10 cellular contexts compared by ENCODE assay signal in the genomic region with DNA sequence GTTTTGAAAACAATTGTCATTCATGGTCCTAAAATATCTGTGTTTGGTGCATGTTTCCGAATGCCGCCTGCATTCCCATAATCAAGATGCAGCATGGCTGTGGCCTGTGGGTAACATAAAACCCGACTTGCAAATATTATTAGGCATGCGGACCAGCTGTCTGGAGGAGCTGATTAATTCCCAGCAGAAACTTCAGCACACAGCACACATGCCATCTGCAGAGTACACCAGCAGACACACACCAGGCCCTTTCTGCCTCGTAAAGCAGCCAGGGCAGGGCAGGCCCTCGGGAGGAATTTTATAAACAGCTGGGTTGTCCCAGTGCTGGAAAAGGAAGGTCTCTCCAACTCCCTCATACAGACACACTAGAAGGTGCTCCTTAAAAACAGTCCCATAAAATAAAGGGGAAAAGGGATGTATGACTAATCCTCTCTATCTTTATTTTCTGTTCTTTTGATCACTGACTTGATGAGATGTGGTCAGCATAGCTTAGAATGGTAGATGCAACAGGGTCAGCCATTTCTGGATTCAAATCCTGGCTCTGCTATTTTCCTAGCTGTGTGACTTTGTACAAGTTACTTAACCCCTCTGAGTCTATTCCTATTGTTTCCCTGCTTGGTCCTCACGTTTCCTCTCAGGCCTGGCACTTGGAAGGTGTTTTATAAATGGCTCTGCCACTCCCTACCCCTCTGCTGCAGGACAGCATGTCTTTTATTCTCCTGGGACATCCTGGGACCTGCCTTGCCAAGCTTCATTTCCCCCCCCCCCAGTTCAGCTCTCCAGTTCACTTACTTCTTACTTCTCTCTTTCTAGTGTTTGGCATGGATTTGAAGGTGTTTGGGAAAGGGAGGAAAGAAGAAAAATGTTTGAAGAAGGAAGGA.
A peak's percentile ranks its signal among the peaks of the same experiment; 100 is the strongest.
DNase-seq lines count a peak whose midpoint lies in the region; TF ChIP-seq lines count a peak whose summit lies in the region.
"Had no signal": no experiment of that assay in that cellular context is flagged by ENCODE, and none has a peak within 500 bp of the region (broad histone marks: within the 10 kb centered on the region; RNA-seq: fewer than 3 reads in every experiment).

No MANE protein-coding gene starts in this region.

- intact Hi-C loops in activated CD4-positive, alpha-beta memory T cell treated with anti-CD3 and anti-CD28 coated beads for 36 hours (cut with micrococcal nuclease) = no loop called here
- intact Hi-C loops in left ventricle myocardium inferior (cut with micrococcal nuclease) = no loop called here

- TF ChIP-seq CTCF in left ventricle myocardium inferior (IDR thresholded peaks at IDR 0.05; ENCODE audit: borderline replicate concordance) = no peak

- H3K9me3 ChIP-seq in left ventricle myocardium inferior (replicated peaks) = no peaks in the 10 kb centered on the region

- H3K4me3 ChIP-seq in left ventricle myocardium inferior = no peak overlapping the region
- H3K4me3 ChIP-seq: GM12878 had no signal

- H3K36me3 ChIP-seq in left ventricle myocardium inferior = peaks cover 64% of the 10 kb centered on the region

- H3K4me1 Mint-ChIP-seq in activated CD4-positive, alpha-beta memory T cell treated with anti-CD3 and anti-CD28 coated beads for 36 hours (ENCODE audit: low read depth) = peaks cover 66% of the 10 kb centered on the region

- peak; percentile 54 for DNase-seq in activated CD8-positive, alpha-beta memory T cell treated with anti-CD3 and anti-CD28 coated beads for 24 hours
- DNase-seq in activated CD8-positive, alpha-beta memory T cell treated with anti-CD3 and anti-CD28 coated beads, Interleukin-2, amount 50 U/mL, for 4 hours = no peak
- no peak for DNase-seq in activated CD4-positive, alpha-beta memory T cell treated with anti-CD3 and anti-CD28 coated beads for 36 hours
- DNase-seq in left ventricle myocardium inferior (no peak), Kasumi-1 (lab: John Stamatoyannopoulos, UW) (no peak), CD1c-positive myeloid dendritic cell (ENCODE audit: extremely low spot score) (no peak), T-helper 2 cell (no peak)
- peak; percentile 5 for DNase-seq in stimulated activated CD8-positive, alpha-beta memory T cell treated with anti-CD3 and anti-CD28 coated beads, Interleukin-4, amount 100 ng/mL, for 48 hours
- DNase-seq: NCI-H1092 treated with DMSO at 0.1 percent for 48 hours had no signal

- peak overlapping the region; percentile 46 for H3K27ac ChIP-seq in left ventricle myocardium inferior (replicated peaks)

- H3K36me3 Mint-ChIP-seq in activated CD4-positive, alpha-beta memory T cell treated with anti-CD3 and anti-CD28 coated beads for 36 hours = peaks cover 81% of the 10 kb centered on the region

- no peaks in the 10 kb centered on the region for H3K9me3 Mint-ChIP-seq in activated CD4-positive, alpha-beta memory T cell treated with anti-CD3 and anti-CD28 coated beads for 36 hours

- H3K27ac Mint-ChIP-seq in activated CD4-positive, alpha-beta memory T cell treated with anti-CD3 and anti-CD28 coated beads for 36 hours = peak overlapping the region; percentile 44

- H3K4me1 ChIP-seq in left ventricle myocardium inferior = peaks cover 43% of the 10 kb centered on the region

- POLR2A ChIA-PET in activated CD4-positive, alpha-beta memory T cell treated with anti-CD3 and anti-CD28 coated beads for 36 hours (lab: Charles Lee) = no interaction called here

- H3K4me3 Mint-ChIP-seq in activated CD4-positive, alpha-beta memory T cell treated with anti-CD3 and anti-CD28 coated beads for 36 hours = no peak overlapping the region

- H3K27me3 Mint-ChIP-seq in activated CD4-positive, alpha-beta memory T cell treated with anti-CD3 and anti-CD28 coated beads for 36 hours = no peaks in the 10 kb centered on the region

- CTCF ChIA-PET in activated CD4-positive, alpha-beta memory T cell treated with anti-CD3 and anti-CD28 coated beads for 36 hours (lab: Charles Lee) = interaction anchor here (1.0 kb wide), 1 partner anchor 19 kb away, joined by 3 read pairs; no protein-coding TSS in a partner anchor

- no peaks in the 10 kb centered on the region for H3K27me3 ChIP-seq in left ventricle myocardium inferior (ENCODE audit: low read depth)

Comparison
In these comparisons a context has a peak if more than half of its experiments do, and no peak if none do; other contexts are left out.
1. DNase-seq: peak in activated CD8-positive, alpha-beta memory T cell treated with anti-CD3 and anti-CD28 coated beads for 24 hours (single experiment) and stimulated activated CD8-positive, alpha-beta memory T cell treated with anti-CD3 and anti-CD28 coated beads, Interleukin-4, amount 100 ng/mL, for 48 hours (single experiment); none in activated CD8-positive, alpha-beta memory T cell treated with anti-CD3 and anti-CD28 coated beads, Interleukin-2, amount 50 U/mL, for 4 hours (single experiment), activated CD4-positive, alpha-beta memory T cell treated with anti-CD3 and anti-CD28 coated beads for 36 hours (single experiment), left ventricle myocardium inferior (single experiment), Kasumi-1 (0 of 2), CD1c-positive myeloid dendritic cell (single experiment) and T-helper 2 cell (0 of 5).